26 cellular contexts compared by ENCODE assay signal in the genomic region with DNA sequence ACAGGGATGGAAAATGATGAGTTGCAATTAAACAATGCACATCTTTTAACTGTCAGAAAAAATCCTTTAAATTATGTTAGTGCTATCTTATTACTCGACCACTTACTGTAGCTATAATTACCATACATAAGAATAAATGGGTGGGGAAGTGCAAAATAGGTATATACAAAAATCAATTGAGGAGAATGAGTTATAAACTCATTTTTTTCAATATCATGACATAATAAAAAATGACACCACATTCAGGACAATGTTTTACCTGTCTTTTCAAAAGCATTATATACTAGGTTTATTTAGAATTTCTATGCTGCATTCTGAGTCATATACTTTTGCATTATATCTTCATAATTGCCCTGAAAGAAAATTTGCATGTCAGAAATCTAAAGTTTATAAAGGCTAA.
"Had no signal": no experiment of that assay in that cellular context is flagged by ENCODE, and none has a peak within 500 bp of the region (broad histone marks: within the 10 kb centered on the region; RNA-seq: fewer than 3 reads in every experiment).

No MANE protein-coding gene starts in this region.

- H3K36me3 ChIP-seq: stomach, suprapubic skin, thoracic aorta, thyroid gland, tibial artery, tibial nerve, transverse colon, upper lobe of left lung, upper lobe of right lung, uterus, vagina had no signal

- H3K9me3 ChIP-seq: stomach, suprapubic skin, testis, thoracic aorta, thyroid gland, tibial artery, tibial nerve, transverse colon, upper lobe of left lung, upper lobe of right lung, uterus, vagina had no signal

- H3K4me1 ChIP-seq: stomach, suprapubic skin, testis, thyroid gland, tibial artery, tibial nerve, transverse colon, upper lobe of left lung, upper lobe of right lung, uterus, vagina had no signal

- ATAC-seq: stimulated activated effector memory CD8-positive, alpha-beta T cell treated with anti-CD3 and anti-CD28 coated beads, Interleukin-12 subunit alpha, Interleukin-12 subunit beta, amount 100 ng/mL, for 72 hours; stimulated activated naive B cell treated with anti-CD40 and anti-IgM and Interleukin-4, amounts not matched to agents 10 μg/mL and 1 μg/mL and 100 μg/mL, for 72 hours; stimulated activated naive CD8-positive, alpha-beta T cell treated with anti-CD3 and anti-CD28 coated beads, Interleukin-15, amount 100 ng/mL, for 72 hours; stimulated activated naive CD8-positive, alpha-beta T cell treated with anti-CD3 and anti-CD28 coated beads, Interleukin-15, Interleukin-2, amounts not matched to agents 100 U/mL and 50 U/mL, for 24 hours had no signal

- H3K4me3 ChIP-seq: stomach, suprapubic skin, testis, thoracic aorta, thyroid gland, tibial artery, tibial nerve, transverse colon, upper lobe of left lung, upper lobe of right lung, uterus, vagina had no signal

- FAIRE-seq: urothelium cell line had no signal

- DNase-seq: stimulated activated CD4-positive, alpha-beta T cell treated with anti-CD3 and anti-CD28 coated beads, Interleukin-2, amount 100 ng/mL, for 48 hours; stimulated activated CD4-positive, alpha-beta T cell treated with anti-CD3 and anti-CD28 coated beads, Interleukin-4, amount 100 ng/mL, for 1 hour; stimulated activated CD4-positive, alpha-beta T cell treated with anti-CD3 and anti-CD28 coated beads, Interleukin-4, amount 100 ng/mL, for 24 hours; stimulated activated CD4-positive, alpha-beta T cell treated with anti-CD3 and anti-CD28 coated beads, Interleukin-4, amount 100 ng/mL, for 4 hours; stimulated activated CD8-positive, alpha-beta memory T cell treated with anti-CD3 and anti-CD28 coated beads, Interleukin-4, amount 100 ng/mL, for 48 hours; stimulated activated naive B cell treated with anti-CD40 and anti-IgM and Interleukin-4, amounts not matched to agents 10 μg/mL and 1 μg/mL and 100 μg/mL, for 72 hours; stimulated activated naive CD4-positive, alpha-beta T cell; stimulated activated naive CD4-positive, alpha-beta T cell treated with Interleukin-2 at 50 U/mL for 16 hours; stimulated activated naive CD8-positive, alpha-beta T cell treated with anti-CD3 and anti-CD28 coated beads, Interleukin-15, amount 100 ng/mL, for 72 hours; stimulated activated naive CD8-positive, alpha-beta T cell treated with anti-CD3 and anti-CD28 coated beads, Interleukin-15, Interleukin-2, amounts not matched to agents 100 U/mL and 50 U/mL, for 24 hours; stomach; substantia nigra; testis; thyroid gland; tibial artery; transverse colon; trophoblast cell; upper lobe of left lung; upper lobe of right lung; uterus had no signal

- H3K27ac ChIP-seq: stomach, suprapubic skin, testis, thoracic aorta, thyroid gland, tibial artery, tibial nerve, transverse colon, upper lobe of left lung, upper lobe of right lung, uterus, vagina had no signal

- H3K27me3 ChIP-seq: stomach, suprapubic skin, testis, thyroid gland, tibial artery, tibial nerve, transverse colon, upper lobe of left lung, upper lobe of right lung, uterus, vagina had no signal
